Comparison of ENCODE assay signal across 25 cellular contexts in genomic region chr2:128062571-128062970, GRCh38.
"Had no signal": no experiment of that assay in that cellular context is flagged by ENCODE, and none has a peak within 500 bp of the region (broad histone marks: within the 10 kb centered on the region; RNA-seq: fewer than 3 reads in every experiment).

No MANE protein-coding gene starts in this region.

- H3K27ac ChIP-seq: ascending aorta, cardiac muscle cell, VCaP had no signal

- H3K4me1 ChIP-seq: ascending aorta had no signal

- DNase-seq: activated CD4-positive, alpha-beta memory T cell treated with anti-CD3 and anti-CD28 coated beads, Interleukin-2, amount 10 ng/mL, durations not matched to agents 7 days and 5 days; activated CD4-positive, alpha-beta T cell treated with anti-CD3 and anti-CD28 coated beads for 1 hour; activated CD4-positive, alpha-beta T cell treated with anti-CD3 and anti-CD28 coated beads for 36 hours; activated CD4-positive, alpha-beta T cell treated with anti-CD3 and anti-CD28 coated beads for 48 hours; activated CD4-positive, alpha-beta T cell treated with anti-CD3 and anti-CD28 coated beads, Interleukin-2, amount 10 ng/mL, durations not matched to agents 7 days and 5 days; activated CD4-positive, alpha-beta T cell treated with anti-CD3 and anti-CD28 coated beads, Interleukin-2, amount 50 U/mL, for 48 hours; activated CD4-positive, CD25-positive, alpha-beta regulatory T cell; activated CD8-positive, alpha-beta memory T cell treated with anti-CD3 and anti-CD28 coated beads for 24 hours; activated CD8-positive, alpha-beta memory T cell treated with anti-CD3 and anti-CD28 coated beads, Interleukin-2, amount 10 ng/mL, durations not matched to agents 7 days and 5 days; activated CD8-positive, alpha-beta memory T cell treated with anti-CD3 and anti-CD28 coated beads, Interleukin-2, amount 50 U/mL, for 48 hours; activated CD8-positive, alpha-beta T cell treated with anti-CD3 and anti-CD28 coated beads, Interleukin-2, amount 10 ng/mL, durations not matched to agents 7 days and 5 days; activated effector memory CD4-positive, alpha-beta T cell treated with Interleukin-2 at 50 U/mL for 16 hours; activated gamma-delta T cell; activated naive CD4-positive, alpha-beta T cell treated with anti-CD3 and anti-CD28 coated beads, Interleukin-2, amount 10 ng/mL, durations not matched to agents 7 days and 5 days; activated naive CD4-positive, alpha-beta T cell treated with Interleukin-2 at 50 U/mL for 16 hours; activated naive CD8-positive, alpha-beta T cell treated with anti-CD3 and anti-CD28 coated beads, Interleukin-2, amount 10 ng/mL, durations not matched to agents 7 days and 5 days; activated naive CD8-positive, alpha-beta T cell treated with anti-CD3 and anti-CD28 coated beads, Interleukin-2, amount 50 U/mL, for 24 hours; activated T-cell treated with anti-CD3 and anti-CD28 coated beads, Interleukin-2, amount 50 U/mL, for 24 hours; activated T-cell treated with anti-CD3 and anti-CD28 coated beads, Interleukin-2, amount 50 U/mL, for 48 hours; T-helper 2 cell; T-helper 9 cell had no signal

- H3K27me3 ChIP-seq: ascending aorta, cardiac muscle cell had no signal

- H3K36me3 ChIP-seq: ascending aorta, cardiac muscle cell had no signal

- H3K9me3 ChIP-seq: ascending aorta had no signal

- ATAC-seq: activated CD4-positive, CD25-positive, alpha-beta regulatory T cell treated with anti-CD3 and anti-CD28 coated beads, Interleukin-2, amount 50 U/mL, for 24 hours; activated CD8-positive, alpha-beta memory T cell treated with anti-CD3 and anti-CD28 coated beads, Interleukin-2, amount 10 ng/mL, durations not matched to agents 7 days and 5 days; activated naive CD8-positive, alpha-beta T cell treated with anti-CD3 and anti-CD28 coated beads, Interleukin-2, amount 50 U/mL, for 24 hours had no signal

- H3K4me3 ChIP-seq: ascending aorta, cardiac muscle cell had no signal
